ENCODE assay signal across 2 cellular contexts in genomic region chr3:44469914-44470313, GRCh38.
TF ChIP-seq lines count a peak whose summit lies in the region.

No MANE protein-coding gene starts in this region.

TF ChIP-seq in HepG2, 621 proteins besides CTCF, POLR2A, EP300 and RAD21:
- TF ChIP-seq, protein P1, sequence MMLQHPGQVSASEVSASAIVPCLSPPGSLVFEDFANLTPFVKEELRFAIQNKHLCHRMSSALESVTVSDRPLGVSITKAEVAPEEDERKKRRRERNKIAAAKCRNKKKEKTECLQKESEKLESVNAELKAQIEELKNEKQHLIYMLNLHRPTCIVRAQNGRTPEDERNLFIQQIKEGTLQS (CRISPR knock-in tag; IDR thresholded peaks at IDR 0.05) = no peak
- TF ChIP-seq SRY (CRISPR knock-in tag; IDR thresholded peaks at IDR 0.05) (no peak), ZNF121 (CRISPR knock-in tag; IDR thresholded peaks at IDR 0.05) (0 out of 2 replicates have a peak, but pooled peaks have one; percentile 34)
TF ChIP-seq in HepG2: peak in this region for 1.

TF ChIP-seq in K562, 482 proteins besides CTCF, POLR2A, EP300 and RAD21:
- peak; percentile 52; the same call in 1 of the 2 replicates for TF ChIP-seq ZNF121 (CRISPR knock-in tag; conservative IDR thresholded peaks at IDR 0.05)
- TF ChIP-seq TEAD2 (tag; IDR thresholded peaks at IDR 0.05) = no peak
- no peak for TF ChIP-seq PURB (CRISPR knock-in tag; IDR thresholded peaks at IDR 0.05; ENCODE audit: low read depth)
- no peak for TF ChIP-seq ZNF347 (CRISPR knock-in tag; IDR thresholded peaks at IDR 0.05; ENCODE audit: low read depth)
- TF ChIP-seq CBFB (CRISPR knock-in tag; IDR thresholded peaks at IDR 0.05) = no peak
TF ChIP-seq in K562: peak in this region for 1.
